Comparison of ENCODE assay signal across 19 cellular contexts in genomic region chr4:147173797-147174196, GRCh38.
"Had no signal": no experiment of that assay in that cellular context is flagged by ENCODE, and none has a peak within 500 bp of the region (broad histone marks: within the 10 kb centered on the region; RNA-seq: fewer than 3 reads in every experiment).

No MANE protein-coding gene starts in this region.

- H3K36me3 Mint-ChIP-seq: natural killer cell treated with Interleukin-12 subunit alpha and Interleukin-12 subunit beta and Interleukin-15 and Interleukin-18, amount 100 ng/mL, for 72 hours had no signal

- H3K27ac Mint-ChIP-seq: natural killer cell treated with Interleukin-12 subunit alpha and Interleukin-12 subunit beta and Interleukin-15 and Interleukin-18, amount 100 ng/mL, for 72 hours had no signal

- H3K27ac ChIP-seq: breast epithelium, gastrocnemius medialis, lower lobe of right lung, suprapubic skin, VCaP had no signal

- ATAC-seq: activated T-cell treated with anti-CD3 and anti-CD28 coated beads, Interleukin-2, amount 50 U/mL, for 4 hours; gastrocnemius medialis; lower lobe of right lung; natural killer cell treated with Interleukin-12 subunit alpha and Interleukin-12 subunit beta and Interleukin-15 and Interleukin-18, amount 100 ng/mL, for 72 hours; stimulated activated naive CD8-positive, alpha-beta T cell treated with anti-CD3 and anti-CD28 coated beads, Interleukin-15, Interleukin-2, amounts not matched to agents 100 U/mL and 50 U/mL, for 24 hours had no signal

- H3K9me3 ChIP-seq: breast epithelium, gastrocnemius medialis, lower lobe of right lung, suprapubic skin had no signal

- H3K36me3 ChIP-seq: breast epithelium, gastrocnemius medialis, lower lobe of right lung, suprapubic skin had no signal

- DNase-seq: activated CD4-positive, alpha-beta T cell treated with anti-CD3 and anti-CD28 coated beads, Interleukin-2, amount 50 U/mL, for 1 hour; activated CD4-positive, CD25-positive, alpha-beta regulatory T cell treated with anti-CD3 and anti-CD28 coated beads, Interleukin-2, amount 50 U/mL, for 72 hours; activated CD8-positive, alpha-beta memory T cell treated with anti-CD3 and anti-CD28 coated beads, Interleukin-2, amount 50 U/mL, for 4 hours; activated naive CD4-positive, alpha-beta T cell treated with anti-CD3 and anti-CD28 coated beads, Interleukin-2, amount 50 U/mL, for 16 hours; activated T-cell treated with anti-CD3 and anti-CD28 coated beads, Interleukin-2, amount 50 U/mL, for 4 hours; aorta; effector CD4-positive, alpha-beta T cell; gastrocnemius medialis; head of caudate nucleus; lower lobe of right lung; nucleus accumbens; stimulated activated CD4-positive, alpha-beta T cell treated with anti-CD3 and anti-CD28 coated beads, Interleukin-2, amount 100 ng/mL, for 24 hours; stimulated activated naive CD8-positive, alpha-beta T cell treated with anti-CD3 and anti-CD28 coated beads, Interleukin-15, Interleukin-2, amounts not matched to agents 100 U/mL and 50 U/mL, for 24 hours; T-helper 2 cell; trophoblast cell had no signal

- H3K4me3 ChIP-seq: breast epithelium, gastrocnemius medialis, lower lobe of right lung, suprapubic skin had no signal

- H3K27me3 ChIP-seq: breast epithelium, gastrocnemius medialis, suprapubic skin had no signal

- H3K9me3 Mint-ChIP-seq: activated T-cell treated with anti-CD3 and anti-CD28 coated beads, Interleukin-2, amount 50 U/mL, for 4 hours; natural killer cell treated with Interleukin-12 subunit alpha and Interleukin-12 subunit beta and Interleukin-15 and Interleukin-18, amount 100 ng/mL, for 72 hours had no signal

- H3K4me3 Mint-ChIP-seq: activated T-cell treated with anti-CD3 and anti-CD28 coated beads, Interleukin-2, amount 50 U/mL, for 4 hours; natural killer cell treated with Interleukin-12 subunit alpha and Interleukin-12 subunit beta and Interleukin-15 and Interleukin-18, amount 100 ng/mL, for 72 hours had no signal

- H3K4me1 ChIP-seq: breast epithelium, gastrocnemius medialis, lower lobe of right lung, suprapubic skin had no signal
